ENCODE assay signal across 8 cellular contexts in the genomic region with DNA sequence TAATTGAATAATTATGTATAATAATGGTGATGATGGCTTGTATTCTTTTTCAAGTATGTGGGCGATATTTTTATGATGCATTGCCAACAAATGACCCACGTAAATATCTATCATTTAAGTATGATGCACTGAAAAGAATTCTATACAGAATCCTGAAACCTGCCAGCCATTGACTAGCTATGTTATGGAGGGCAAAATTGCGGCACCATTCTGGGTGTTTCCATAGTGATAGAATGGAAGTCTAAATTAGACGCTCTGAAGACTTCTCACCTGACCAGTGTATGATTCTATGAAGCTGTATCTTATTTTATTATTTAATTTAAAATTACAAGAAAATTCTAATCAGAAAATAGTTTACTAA. TPM values are rescaled to one million over a fixed set of nuclear protein-coding genes. Genes with fewer than 3 reads are reported as not detected.
DNase-seq lines count a peak whose midpoint lies in the region; ATAC-seq and TF ChIP-seq lines count a peak whose summit lies in the region.

No MANE protein-coding gene starts in this region.

- 44 to 53% (median 45%) methylated on average over 4 of the region's 4 CpGs for WGBS in heart left ventricle, 4 donors
- 38 to 49% methylated on average over 4 of the region's 4 CpGs for WGBS in upper lobe of left lung, 2 donors

- peak overlapping the region; percentile 96 for H3K4me3 Mint-ChIP-seq in activated B cell treated with CpG ODN at 0.5 μM for 24 hours

- no peaks in the 10 kb centered on the region for H3K27me3 ChIP-seq in heart left ventricle
- H3K27me3 ChIP-seq in kidney epithelial cell (ENCODE audit: control insufficient read depth, insufficient read depth, low read length), result no peaks in the 10 kb centered on the region
- H3K27me3 ChIP-seq in upper lobe of left lung, result no peaks in the 10 kb centered on the region

- no peaks in the 10 kb centered on the region for H3K27me3 Mint-ChIP-seq in activated B cell treated with CpG ODN at 0.5 μM for 24 hours

- peaks cover 36% of the 10 kb centered on the region for H3K36me3 Mint-ChIP-seq in activated B cell treated with CpG ODN at 0.5 μM for 24 hours (ENCODE audit: low read depth)

- H3K27ac ChIP-seq in heart left ventricle, result peak overlapping the region in 11 of 12 donors; percentile 79 to 96 (median 89)
- peak overlapping the region; percentile 88 to 93 (median 92) for H3K27ac ChIP-seq in upper lobe of left lung

- H3K4me1 Mint-ChIP-seq in activated B cell treated with CpG ODN at 0.5 μM for 24 hours, result peaks cover 55% of the 10 kb centered on the region

- POLR2A ChIA-PET in activated B cell treated with CpG ODN at 0.5 μM for 24 hours (lab: Charles Lee), result interaction anchor here (0.6 to 3.9 kb wide), 8 partner anchors 10 to 155 kb away, joined by 3 to 35 read pairs (median 4); a partner anchor contains a TSS

- H3K9me3 ChIP-seq in heart left ventricle (no peaks in the 10 kb centered on the region), upper lobe of left lung (no peaks in the 10 kb centered on the region)

- TF ChIP-seq CTCF in heart left ventricle (IDR thresholded peaks at IDR 0.05) (no peak), activated B cell treated with CpG ODN at 0.5 μM for 24 hours (IDR thresholded peaks at IDR 0.05) (no peak), kidney epithelial cell (IDR thresholded peaks at IDR 0.05; ENCODE audit: insufficient read depth, low read length, poor library complexity, severe bottlenecking) (no peak), upper lobe of left lung (IDR thresholded peaks at IDR 0.05) (no peak)

- H3K9me3 Mint-ChIP-seq in activated B cell treated with CpG ODN at 0.5 μM for 24 hours, result no peaks in the 10 kb centered on the region

- TF ChIP-seq POLR2A in heart left ventricle (IDR thresholded peaks at IDR 0.05) (no peak), upper lobe of left lung (IDR thresholded peaks at IDR 0.05) (no peak)

- ATAC-seq in heart left ventricle (no peak), Right ventricle myocardium inferior (no peak), activated B cell treated with CpG ODN at 0.5 μM for 24 hours (ENCODE audit: low read depth) (no peak), upper lobe of left lung (ENCODE audit: low FRiP score in 2 of 2) (no peak)

- CTCF ChIA-PET in activated B cell treated with CpG ODN at 0.5 μM for 24 hours (lab: Charles Lee), result interaction anchor here (0.6 to 1.6 kb wide), 4 partner anchors 9 to 365 kb away, joined by 4 to 6 read pairs (median 4); a partner anchor contains a TSS

- no peak for DNase-seq in heart left ventricle
- no peak for DNase-seq in Right ventricle myocardium inferior (ENCODE audit: missing footprints)
- no peak for DNase-seq in activated B cell treated with CpG ODN at 0.5 μM for 24 hours
- DNase-seq in kidney epithelial cell (ENCODE audit: low read depth), result no peak
- DNase-seq in upper lobe of left lung, result no peak
- no peak for DNase-seq in NCI-H446 (lab: John Stamatoyannopoulos, UW)
- DNase-seq in UCSD-AML1 (lab: John Stamatoyannopoulos, UW; ENCODE audit: unreplicated experiment), result no peak
- DNase-seq in SK-N-DZ (ENCODE audit: low spot score), result no peak

- intact Hi-C loops in heart left ventricle (cut with DNase I), result loop anchor here in 5 of 10 donors (1.0 to 10.0 kb wide), 3 partner anchors 149 to 629 kb away; a partner anchor contains a TSS
- intact Hi-C loops in Right ventricle myocardium inferior (cut with DNase I), result loop anchor here (2.0 to 10.0 kb wide), 3 partner anchors 155 to 799 kb away; a partner anchor contains a TSS
- intact Hi-C loops in activated B cell treated with CpG ODN at 0.5 μM for 24 hours (cut with micrococcal nuclease), result loop anchor here (1.0 kb wide), 5 partner anchors 12 to 804 kb away; a partner anchor contains a TSS

- H3K4me3 ChIP-seq in heart left ventricle (peak overlapping the region; percentile 58 to 95 (median 84)), kidney epithelial cell (ENCODE audit: low read depth, low read length) (peak overlapping the region; percentile 79), upper lobe of left lung (peak overlapping the region; percentile 55 to 75 (median 61))

- H3K4me1 ChIP-seq in heart left ventricle (peaks cover 0 to 36% (median 16%) of the 10 kb centered on the region in 12 donors), upper lobe of left lung (peaks cover 0 to 35% (median 20%) of the 10 kb centered on the region in 4 donors)

- no peak for TF ChIP-seq EP300 in upper lobe of left lung (IDR thresholded peaks at IDR 0.05)

- H3K27ac Mint-ChIP-seq in activated B cell treated with CpG ODN at 0.5 μM for 24 hours, result peak overlapping the region; percentile 98

- H3K36me3 ChIP-seq in heart left ventricle (peaks cover 0 to 26% (median 17%) of the 10 kb centered on the region in 9 donors), kidney epithelial cell (ENCODE audit: control insufficient read depth, insufficient read depth, low read length) (no peaks in the 10 kb centered on the region), upper lobe of left lung (peaks cover 0 to 4% (median 2%) of the 10 kb centered on the region in 4 donors)

RNA-seq across cellular contexts. Expression of a gene that starts 0.7 kb away (rescaled TPM):
- total RNA-seq in heart left ventricle (10 to 100 TPM in 4 of 9 donors, 1 to 10 TPM in 5; 5.9 to 16.7 (median 9.0) TPM), Right ventricle myocardium inferior (7.3 TPM), activated B cell treated with CpG ODN at 0.5 μM for 24 hours (40.5 and 46.0 TPM in 2 replicates), kidney epithelial cell (7.8 and 7.9 TPM in 2 replicates), upper lobe of left lung (10 to 100 TPM; 13.6 to 75.4 (median 18.5) TPM)
- 1 to 10 TPM; 2.6 to 3.1 TPM for polyA plus RNA-seq in heart left ventricle
- polyA plus RNA-seq in SK-N-DZ (2014; cell fraction: cytosol; rRNA removed), result 11.6 and 11.8 TPM in 2 replicates
- 25.1 and 35.4 TPM in 2 replicates for polyA plus RNA-seq in SK-N-DZ (2014; cell fraction: nucleus; rRNA removed)

RNA-seq across cellular contexts. Expression of a gene that starts 12.6 kb away (rescaled TPM):
- total RNA-seq in heart left ventricle (1 to 10 TPM in 1 of 9 donors, not detected in 8; 1.1 TPM), Right ventricle myocardium inferior (not detected), activated B cell treated with CpG ODN at 0.5 μM for 24 hours (46.4 and 50.3 TPM in 2 replicates), kidney epithelial cell (not detected in 2 replicates), upper lobe of left lung (1 to 10 TPM in 3 of 6 donors, under 1 TPM in 1, not detected in 2; 0.89 to 2.7 (median 1.7) TPM)
- polyA plus RNA-seq in heart left ventricle, result not detected
- not detected in 2 replicates for polyA plus RNA-seq in SK-N-DZ (2014; cell fraction: cytosol; rRNA removed)
- not detected in 2 replicates for polyA plus RNA-seq in SK-N-DZ (2014; cell fraction: nucleus; rRNA removed)

Comparison
In these comparisons a context has a peak if more than half of its experiments do, and no peak if none do; other contexts are left out.
1. RNA of a gene that starts 12.6 kb away (total RNA-seq): 46.4 to 50.3 TPM in activated B cell treated with CpG ODN at 0.5 μM for 24 hours; 0.89 to 2.7 TPM in upper lobe of left lung, not detected in Right ventricle myocardium inferior (single experiment), 1.1 TPM in heart left ventricle and not detected in kidney epithelial cell; every median in the first group is over 10 times any median in the second.
2. Peak in every context shown above with its lines, with median percentiles within 50 percentile points of each other: H3K4me3 ChIP-seq.